ENCODE assay signal across 27 cellular contexts in genomic region chr18:54233228-54233625, GRCh38. TPM values are rescaled to one million over a fixed set of nuclear protein-coding genes. Genes with fewer than 3 reads are reported as not detected.
DNase-seq lines count a peak whose midpoint lies in the region; ATAC-seq and TF ChIP-seq lines count a peak whose summit lies in the region.
"Had no signal": no experiment of that assay in that cellular context is flagged by ENCODE, and none has a peak within 500 bp of the region (broad histone marks: within the 10 kb centered on the region; RNA-seq: fewer than 3 reads in every experiment).

No MANE protein-coding gene starts in this region.

- H3K9me3 ChIP-seq in PC-3 (ENCODE audit: low read length) (no peaks in the 10 kb centered on the region), testis (no peaks in the 10 kb centered on the region), MM.1S (replicated peaks; ENCODE audit: insufficient read depth, low read length) (no peaks in the 10 kb centered on the region)
- H3K9me3 ChIP-seq: gastroesophageal sphincter, Peyer's patch, prostate gland, thoracic aorta, uterus had no signal

- H3K9me2 ChIP-seq in PC-3 (replicated peaks; ENCODE audit: low read length) = no peaks in the 10 kb centered on the region
- H3K9me2 ChIP-seq in MM.1S (replicated peaks; ENCODE audit: insufficient read depth, low read length) = no peaks in the 10 kb centered on the region

- no peaks in the 10 kb centered on the region for H3K27me3 ChIP-seq in PC-3 (ENCODE audit: low read length)
- no peaks in the 10 kb centered on the region for H3K27me3 ChIP-seq in testis
- no peaks in the 10 kb centered on the region for H3K27me3 ChIP-seq in MM.1S (replicated peaks; ENCODE audit: insufficient read depth, low read length)
- H3K27me3 ChIP-seq: gastroesophageal sphincter, Peyer's patch, uterus had no signal

- POLR2A ChIA-PET in activated CD4-positive, alpha-beta T cell treated with anti-CD3 and anti-CD28 coated beads for 36 hours (lab: Charles Lee) = no interaction called here
- POLR2A ChIA-PET in PC-3 (lab: Charles Lee; ENCODE audit: unreplicated experiment) = no interaction called here

- no peak for TF ChIP-seq POLR2A in testis (IDR thresholded peaks at IDR 0.05)

- H2AFZ ChIP-seq in PC-3 (ENCODE audit: low read length) (no peak overlapping the region), MM.1S (ENCODE audit: low read length) (no peak overlapping the region)

- H3K27me3 Mint-ChIP-seq in activated CD4-positive, alpha-beta T cell treated with anti-CD3 and anti-CD28 coated beads for 36 hours = peaks cover 6% of the 10 kb centered on the region
- H3K27me3 Mint-ChIP-seq: CD4-positive, alpha-beta memory T cell; naive B cell had no signal

- H3K4me2 ChIP-seq in PC-3 (ENCODE audit: low read length) = no peak overlapping the region
- no peak overlapping the region for H3K4me2 ChIP-seq in MM.1S (ENCODE audit: low read depth, low read length)

- H3K27ac Mint-ChIP-seq in activated CD4-positive, alpha-beta T cell treated with anti-CD3 and anti-CD28 coated beads for 36 hours = no peak overlapping the region
- H3K27ac Mint-ChIP-seq: activated T-cell treated with anti-CD3 and anti-CD28 coated beads, Interleukin-2, amount 50 U/mL, for 72 hours; CD4-positive, alpha-beta memory T cell; immature natural killer cell; naive B cell had no signal

- H3K4me1 Mint-ChIP-seq in activated CD4-positive, alpha-beta T cell treated with anti-CD3 and anti-CD28 coated beads for 36 hours = peaks cover 12% of the 10 kb centered on the region
- H3K4me1 Mint-ChIP-seq: immature natural killer cell had no signal

- H3K36me3 Mint-ChIP-seq in activated CD4-positive, alpha-beta T cell treated with anti-CD3 and anti-CD28 coated beads for 36 hours (ENCODE audit: low read depth) = no peaks in the 10 kb centered on the region
- H3K36me3 Mint-ChIP-seq: CD4-positive, alpha-beta memory T cell; immature natural killer cell; naive B cell had no signal

- H4K20me1 ChIP-seq in PC-3 (ENCODE audit: low read length) (no peaks in the 10 kb centered on the region), MM.1S (ENCODE audit: insufficient read depth, low read length) (no peaks in the 10 kb centered on the region)

- CTCF ChIA-PET in activated CD4-positive, alpha-beta T cell treated with anti-CD3 and anti-CD28 coated beads for 36 hours (lab: Charles Lee) = interaction anchor here (0.7 kb wide), 1 partner anchor 307 kb away, joined by 3 read pairs; no protein-coding TSS in a partner anchor
- CTCF ChIA-PET in PC-3 (lab: Charles Lee) = no interaction called here

- H3K9me3 Mint-ChIP-seq in activated CD4-positive, alpha-beta T cell treated with anti-CD3 and anti-CD28 coated beads for 36 hours (ENCODE audit: low read depth) = no peaks in the 10 kb centered on the region
- H3K9me3 Mint-ChIP-seq: activated T-cell treated with anti-CD3 and anti-CD28 coated beads, Interleukin-2, amount 50 U/mL, for 72 hours; CD4-positive, alpha-beta memory T cell; immature natural killer cell; naive B cell had no signal

- peak; percentile 44 for ATAC-seq in activated CD4-positive, alpha-beta T cell treated with anti-CD3 and anti-CD28 coated beads for 36 hours
- ATAC-seq in PC-3 (no peak), esophagus mucosa (peak; percentile 98), GM21737 (IDR thresholded peaks at IDR 0.05; ENCODE audit: unreplicated experiment) (no peak)
- ATAC-seq: activated T-cell treated with anti-CD3 and anti-CD28 coated beads, Interleukin-2, amount 50 U/mL, for 72 hours; gastroesophageal sphincter had no signal

- H3K27ac ChIP-seq in PC-3 (ENCODE audit: low read length) = no peak overlapping the region
- peak overlapping the region; percentile 40 to 72 for H3K27ac ChIP-seq in testis
- no peak overlapping the region for H3K27ac ChIP-seq in MM.1S (ENCODE audit: low read length)
- H3K27ac ChIP-seq: gastroesophageal sphincter, Peyer's patch, prostate gland, thoracic aorta, uterus had no signal

- intact Hi-C loops in activated CD4-positive, alpha-beta T cell treated with anti-CD3 and anti-CD28 coated beads for 36 hours (cut with DNase I, micrococcal nuclease) = no loop called here
- intact Hi-C loops in PC-3 (cut with micrococcal nuclease) (no loop called here), testis (cut with DNase I; ENCODE audit: low total_unique reads) (no loop called here)

- no peak for DNase-seq in activated CD4-positive, alpha-beta T cell treated with anti-CD3 and anti-CD28 coated beads for 36 hours
- DNase-seq in activated CD4-positive, alpha-beta T cell treated with anti-CD3 and anti-CD28 coated beads, Interleukin-2, amount 50 U/mL, for 4 hours = no peak
- DNase-seq in PC-3 (no peak), testis (no peak), MM.1S (no peak), NCI-H2081 (lab: John Stamatoyannopoulos, UW) (no peak)
- DNase-seq: 8988T; activated CD4-positive, alpha-beta T cell treated with anti-CD3 and anti-CD28 coated beads, Interleukin-2, amount 50 U/mL, for 1 hour; activated naive CD4-positive, alpha-beta T cell; activated T-cell treated with anti-CD3 and anti-CD28 coated beads, Interleukin-2, amount 50 U/mL, for 72 hours; CD4-positive, alpha-beta memory T cell; GOT3; hippocampal formation; immature natural killer cell; left ventricle myocardium superior; naive B cell; NCI-H1417 treated with DMSO at 0.1 percent for 48 hours; NCI-H510A treated with DMSO at 0.1 percent for 48 hours; nucleus accumbens; Peyer's patch; stimulated activated naive CD4-positive, alpha-beta T cell treated with Interleukin-2 at 50 U/mL for 16 hours; uterus had no signal

- H3K4me3 Mint-ChIP-seq in activated CD4-positive, alpha-beta T cell treated with anti-CD3 and anti-CD28 coated beads for 36 hours = no peak overlapping the region
- H3K4me3 Mint-ChIP-seq: activated T-cell treated with anti-CD3 and anti-CD28 coated beads, Interleukin-2, amount 50 U/mL, for 72 hours; CD4-positive, alpha-beta memory T cell; immature natural killer cell; naive B cell had no signal

- 70 to 90% methylated on average over 3 of the region's 3 CpGs for WGBS in testis, 2 donors

- H3K36me3 ChIP-seq in PC-3 (ENCODE audit: low read depth, low read length) (no peaks in the 10 kb centered on the region), testis (ENCODE audit: low read depth, missing control alignments) (no peaks in the 10 kb centered on the region), MM.1S (replicated peaks; ENCODE audit: insufficient read depth, low read length) (no peaks in the 10 kb centered on the region)
- H3K36me3 ChIP-seq: gastroesophageal sphincter, Peyer's patch, prostate gland, thoracic aorta, uterus had no signal

- H3K4me1 ChIP-seq in PC-3 (ENCODE audit: insufficient read depth, low read length) = no peaks in the 10 kb centered on the region
- H3K4me1 ChIP-seq in testis = peaks cover 4% of the 10 kb centered on the region
- no peaks in the 10 kb centered on the region for H3K4me1 ChIP-seq in MM.1S (ENCODE audit: low read length)
- H3K4me1 ChIP-seq: gastroesophageal sphincter, Peyer's patch, prostate gland, uterus had no signal

- TF ChIP-seq CTCF in PC-3 (conservative IDR thresholded peaks at IDR 0.05; ENCODE audit: low read depth, low read length) (0 out of 2 replicates have a peak, but pooled peaks have one; percentile 3), testis (IDR thresholded peaks at IDR 0.05) (no peak), MM.1S (IDR thresholded peaks at IDR 0.05; ENCODE audit: low read length) (no peak)

- H3K4me3 ChIP-seq in PC-3 (ENCODE audit: low read length) (no peak overlapping the region), testis (no peak overlapping the region), MM.1S (ENCODE audit: low read length) (no peak overlapping the region)
- H3K4me3 ChIP-seq: gastroesophageal sphincter, Peyer's patch, prostate gland, thoracic aorta, uterus had no signal

- BruUV-seq in PC-3 (replicated peaks; lab: Mats Ljungman, UMichigan) = no TSS peak

- H3K79me2 ChIP-seq in PC-3 (ENCODE audit: low read length) (no peaks in the 10 kb centered on the region), MM.1S (ENCODE audit: low read length) (no peaks in the 10 kb centered on the region)

- H3F3A ChIP-seq in PC-3 (ENCODE audit: low read length, unreplicated experiment) (no peaks in the 10 kb centered on the region), MM.1S (ENCODE audit: insufficient read depth, low read length) (no peaks in the 10 kb centered on the region)

- H3K9ac ChIP-seq in PC-3 (ENCODE audit: low read length) = no peak overlapping the region
- H3K9ac ChIP-seq in MM.1S (ENCODE audit: low read length) = no peak overlapping the region

RNA-seq across cellular contexts. Expression of gene MBD2, which starts 8.8 kb away (rescaled TPM):
- 100 to 1,000 TPM; 134 to 143 TPM for total RNA-seq in activated CD4-positive, alpha-beta T cell treated with anti-CD3 and anti-CD28 coated beads for 36 hours
- total RNA-seq in PC-3 (2014; rRNA removed) (31.9 and 37.0 TPM in 2 replicates), esophagus mucosa (175 TPM), testis (10 to 100 TPM; 59.1 to 66.9 TPM)
- 106 TPM for polyA plus RNA-seq in testis (ENCODE audit: insufficient read depth, low read depth, low replicate concordance)

RNA-seq across cellular contexts. Expression of gene POLI, which starts 36.1 kb away (rescaled TPM):
- 10 to 100 TPM; 18.7 to 23.9 TPM for total RNA-seq in activated CD4-positive, alpha-beta T cell treated with anti-CD3 and anti-CD28 coated beads for 36 hours
- total RNA-seq in PC-3 (2014; rRNA removed) = 6.3 and 9.9 TPM in 2 replicates
- total RNA-seq in esophagus mucosa = 11.2 TPM
- total RNA-seq in testis = 10 to 100 TPM; 91.7 to 93.7 TPM
- 56.5 TPM for polyA plus RNA-seq in testis (ENCODE audit: insufficient read depth, low read depth, low replicate concordance)

Comparison
In these comparisons a context has a peak if more than half of its experiments do, and no peak if none do; other contexts are left out.
1. ATAC-seq: peak in activated CD4-positive, alpha-beta T cell treated with anti-CD3 and anti-CD28 coated beads for 36 hours (single experiment) and esophagus mucosa (single experiment); none in PC-3 (single experiment) and GM21737 (single experiment).
2. H3K27ac ChIP-seq: peak in testis (2 of 2); none in PC-3 (single experiment) and MM.1S (single experiment).